In genomic region chr19:14704450-14704849, GRCh38 we compare ENCODE assay signal across 9 cellular contexts. TPM values are rescaled to one million over a fixed set of nuclear protein-coding genes. Genes with fewer than 3 reads are reported as not detected.
"Had no signal": no experiment of that assay in that cellular context is flagged by ENCODE, and none has a peak within 500 bp of the region (broad histone marks: within the 10 kb centered on the region; RNA-seq: fewer than 3 reads in every experiment).

No MANE protein-coding gene starts in this region.

- ATAC-seq: GM12878 had no signal

- FAIRE-seq: G401.6, GM12878, GM12891, GM12892, GM18507, GM19239 had no signal

- H3K4me3 ChIP-seq: GM12878 had no signal

- DNase-seq: GDM1, GF-D8 had no signal

RNA-seq across cellular contexts. Expression of gene ADGRE3, which starts 29.8 kb away (rescaled TPM):
- total RNA-seq: G401, GM12878 had no signal
